Comparison of ENCODE assay signal across 8 cellular contexts in the genomic region with DNA sequence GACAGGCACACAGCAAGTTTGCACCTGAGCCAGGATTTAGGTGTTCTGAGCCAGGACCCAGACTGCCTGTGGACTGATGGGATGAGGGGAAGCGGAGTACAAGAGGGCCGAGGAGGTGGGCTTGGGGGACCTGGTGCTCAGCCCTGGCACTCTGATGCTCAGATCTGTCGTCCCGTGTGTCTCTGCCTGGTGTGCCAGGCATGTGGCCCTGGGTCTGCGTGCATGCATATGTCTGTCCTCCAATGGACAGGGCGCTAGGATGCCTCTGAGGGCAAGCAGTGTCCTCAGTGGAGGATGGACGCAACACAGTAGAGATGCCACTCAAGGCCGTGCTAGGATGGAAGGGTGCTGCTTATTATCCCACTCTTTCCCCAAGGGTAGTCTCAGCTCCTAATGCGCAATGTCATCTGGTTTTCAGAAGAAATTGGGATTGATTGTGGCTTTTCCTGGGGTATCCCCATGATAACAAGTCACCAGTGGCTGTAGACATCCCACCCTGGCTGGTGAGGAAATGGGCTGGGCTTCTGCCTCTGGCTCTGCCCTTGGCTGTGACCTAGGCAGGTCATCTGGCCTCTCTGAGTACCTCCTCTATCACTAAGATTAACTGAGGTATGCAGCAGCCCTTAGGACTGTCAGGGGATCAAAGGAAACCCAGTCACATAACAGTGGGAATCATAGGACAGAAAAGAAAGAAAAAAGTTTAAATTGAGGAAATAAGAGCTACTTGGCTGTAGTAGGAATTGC. TPM values are rescaled to one million over a fixed set of nuclear protein-coding genes. Genes with fewer than 3 reads are reported as not detected.
DNase-seq lines count a peak whose midpoint lies in the region; ATAC-seq, FAIRE-seq and TF ChIP-seq lines count a peak whose summit lies in the region.

No MANE protein-coding gene starts in this region.

- H3K79me2 ChIP-seq in Loucy (ENCODE audit: insufficient read depth, low read length), result peaks cover 15% of the 10 kb centered on the region; the same call in 1 of the 2 replicates

- H3K4me1 ChIP-seq in A549 (peaks cover 31% of the 10 kb centered on the region), Loucy (ENCODE audit: insufficient read depth, low read length, poor library complexity, severe bottlenecking) (peaks cover 62% of the 10 kb centered on the region)

- H3F3A ChIP-seq in Loucy (ENCODE audit: low read depth), result no peaks in the 10 kb centered on the region

- no peaks in the 10 kb centered on the region for H3K9me3 Mint-ChIP-seq in naive thymus-derived CD8-positive, alpha-beta T cell

- peak overlapping the region; percentile 38 for H2AFZ ChIP-seq in Loucy (ENCODE audit: low read length)

- TF ChIP-seq POLR2A in A549 (IDR thresholded peaks at IDR 0.05; ENCODE audit: low read length), result no peak

- H4K20me1 ChIP-seq in Loucy (ENCODE audit: insufficient read depth, low read length, poor library complexity, severe bottlenecking), result no peaks in the 10 kb centered on the region

- ATAC-seq in A549, result peak; percentile 35 to 39; a peak in 3 of 6 replicates
- ATAC-seq in naive thymus-derived CD8-positive, alpha-beta T cell, result no peak
- no peak for ATAC-seq in HG03442 (IDR thresholded peaks at IDR 0.05; ENCODE audit: unreplicated experiment)

- H3K27me3 ChIP-seq in Loucy (ENCODE audit: insufficient read depth, low read length, poor library complexity, severe bottlenecking), result no peaks in the 10 kb centered on the region

- H3K4me3 Mint-ChIP-seq in naive thymus-derived CD8-positive, alpha-beta T cell, result peak overlapping the region; percentile 46 to 83 (median 68)

- H3K9me2 ChIP-seq in Loucy (replicated peaks; ENCODE audit: low read depth, low read length), result no peaks in the 10 kb centered on the region

- H3K9ac ChIP-seq in Loucy (ENCODE audit: low read depth, low read length, poor library complexity, severe bottlenecking), result peak overlapping the region; percentile 66

- peaks cover 52 to 98% (median 93%) of the 10 kb centered on the region in 4 donors for H3K4me1 Mint-ChIP-seq in naive thymus-derived CD8-positive, alpha-beta T cell

- no peaks in the 10 kb centered on the region for H3K27me3 Mint-ChIP-seq in naive thymus-derived CD8-positive, alpha-beta T cell

- POLR2A ChIA-PET in A549 (lab: Yijun Ruan, JAX), result interaction anchor here (1.4 kb wide), 1 partner anchor 11 kb away, joined by 3 read pairs; no protein-coding TSS in a partner anchor
- POLR2A ChIA-PET in naive thymus-derived CD8-positive, alpha-beta T cell (lab: Charles Lee), result interaction anchor here (1.0 to 21.3 kb wide), 3 partner anchors 10 to 15 kb away, joined by 3 to 540 read pairs (median 17); no protein-coding TSS in a partner anchor

- H3K9me3 ChIP-seq in A549 (no peaks in the 10 kb centered on the region), Loucy (ENCODE audit: insufficient read depth, low read depth, low read length) (no peaks in the 10 kb centered on the region)

- no peaks in the 10 kb centered on the region for H3K36me3 Mint-ChIP-seq in naive thymus-derived CD8-positive, alpha-beta T cell

- DNase-seq in A549 (ENCODE audit: low read depth in 1 of 2, low spot score in 1 of 2) (no peak), coronary artery (ENCODE audit: low spot score) (no peak), NCI-H187 treated with DMSO at 0.1 percent for 48 hours (lab: John Stamatoyannopoulos, UW) (no peak), retina (no peak), posterior vena cava (ENCODE audit: low spot score) (no peak)
- DNase-seq in naive thymus-derived CD8-positive, alpha-beta T cell, result no peak

- peaks cover 24% of the 10 kb centered on the region; the same call in 1 of the 2 replicates for H3K36me3 ChIP-seq in Loucy (ENCODE audit: insufficient read depth, low read length)

- CTCF ChIA-PET in A549 (lab: Yijun Ruan, JAX), result interaction anchor here (1.7 to 3.1 kb wide), 2 partner anchors 11 to 44 kb away, joined by 4 to 20 read pairs; no protein-coding TSS in a partner anchor

- TF ChIP-seq CTCF in A549 (IDR thresholded peaks at IDR 0.05), result no peak
- no peak for TF ChIP-seq CTCF in Loucy (conservative IDR thresholded peaks at IDR 0.05; ENCODE audit: low read length)
- TF ChIP-seq CTCF in coronary artery (IDR thresholded peaks at IDR 0.05), result no peak

- peak overlapping the region; percentile 84 to 97 (median 93) for H3K27ac Mint-ChIP-seq in naive thymus-derived CD8-positive, alpha-beta T cell

- intact Hi-C loops in posterior vena cava (cut with DNase I), result loop anchor here in 1 of 2 donors (10.0 kb wide), 2 partner anchors 131 to 1001 kb away; a partner anchor contains a TSS

- TF ChIP-seq EP300 in A549 (IDR thresholded peaks at IDR 0.05), result no peak

- peak overlapping the region; percentile 69 to 80 for H3K27ac ChIP-seq in A549
- peak overlapping the region; percentile 46 to 94 for H3K27ac ChIP-seq in coronary artery

- no peak for FAIRE-seq in A549 (lab: Jason Lieb, UNC)

- 88% methylated on average over 5 of the region's 9 CpGs for WGBS in A549 (ENCODE audit: missing lambda C conversion rate)

- H3K4me2 ChIP-seq in A549 (peak overlapping the region; percentile 65), Loucy (ENCODE audit: low read depth, low read length, poor library complexity, severe bottlenecking) (peak overlapping the region; percentile 84)

- H3K4me3 ChIP-seq in A549 (no peak overlapping the region), Loucy (ENCODE audit: low read length, poor library complexity, severe bottlenecking) (peak overlapping the region; percentile 58), coronary artery (peak overlapping the region; percentile 10)

- TF ChIP-seq RAD21 in A549 (conservative IDR thresholded peaks at IDR 0.05 in 1 of 2, IDR thresholded peaks at IDR 0.05 in 1 of 2), result no peak

TF ChIP-seq in A549, 52 proteins besides CTCF, POLR2A, EP300 and RAD21 (continues in another document):
- TF ChIP-seq, protein P1, sequence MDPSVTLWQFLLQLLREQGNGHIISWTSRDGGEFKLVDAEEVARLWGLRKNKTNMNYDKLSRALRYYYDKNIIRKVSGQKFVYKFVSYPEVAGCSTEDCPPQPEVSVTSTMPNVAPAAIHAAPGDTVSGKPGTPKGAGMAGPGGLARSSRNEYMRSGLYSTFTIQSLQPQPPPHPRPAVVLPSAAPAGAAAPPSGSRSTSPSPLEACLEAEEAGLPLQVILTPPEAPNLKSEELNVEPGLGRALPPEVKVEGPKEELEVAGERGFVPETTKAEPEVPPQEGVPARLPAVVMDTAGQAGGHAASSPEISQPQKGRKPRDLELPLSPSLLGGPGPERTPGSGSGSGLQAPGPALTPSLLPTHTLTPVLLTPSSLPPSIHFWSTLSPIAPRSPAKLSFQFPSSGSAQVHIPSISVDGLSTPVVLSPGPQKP (IDR thresholded peaks at IDR 0.05; ENCODE audit: low read depth, low read length), result no peak
- TF ChIP-seq MAZ (IDR thresholded peaks at IDR 0.05; ENCODE audit: borderline replicate concordance, low read depth, low read length), result no peak
- TF ChIP-seq HOXB13 (CRISPR knock-in tag; IDR thresholded peaks at IDR 0.05; ENCODE audit: low read depth), result no peak
- TF ChIP-seq, protein P2, sequence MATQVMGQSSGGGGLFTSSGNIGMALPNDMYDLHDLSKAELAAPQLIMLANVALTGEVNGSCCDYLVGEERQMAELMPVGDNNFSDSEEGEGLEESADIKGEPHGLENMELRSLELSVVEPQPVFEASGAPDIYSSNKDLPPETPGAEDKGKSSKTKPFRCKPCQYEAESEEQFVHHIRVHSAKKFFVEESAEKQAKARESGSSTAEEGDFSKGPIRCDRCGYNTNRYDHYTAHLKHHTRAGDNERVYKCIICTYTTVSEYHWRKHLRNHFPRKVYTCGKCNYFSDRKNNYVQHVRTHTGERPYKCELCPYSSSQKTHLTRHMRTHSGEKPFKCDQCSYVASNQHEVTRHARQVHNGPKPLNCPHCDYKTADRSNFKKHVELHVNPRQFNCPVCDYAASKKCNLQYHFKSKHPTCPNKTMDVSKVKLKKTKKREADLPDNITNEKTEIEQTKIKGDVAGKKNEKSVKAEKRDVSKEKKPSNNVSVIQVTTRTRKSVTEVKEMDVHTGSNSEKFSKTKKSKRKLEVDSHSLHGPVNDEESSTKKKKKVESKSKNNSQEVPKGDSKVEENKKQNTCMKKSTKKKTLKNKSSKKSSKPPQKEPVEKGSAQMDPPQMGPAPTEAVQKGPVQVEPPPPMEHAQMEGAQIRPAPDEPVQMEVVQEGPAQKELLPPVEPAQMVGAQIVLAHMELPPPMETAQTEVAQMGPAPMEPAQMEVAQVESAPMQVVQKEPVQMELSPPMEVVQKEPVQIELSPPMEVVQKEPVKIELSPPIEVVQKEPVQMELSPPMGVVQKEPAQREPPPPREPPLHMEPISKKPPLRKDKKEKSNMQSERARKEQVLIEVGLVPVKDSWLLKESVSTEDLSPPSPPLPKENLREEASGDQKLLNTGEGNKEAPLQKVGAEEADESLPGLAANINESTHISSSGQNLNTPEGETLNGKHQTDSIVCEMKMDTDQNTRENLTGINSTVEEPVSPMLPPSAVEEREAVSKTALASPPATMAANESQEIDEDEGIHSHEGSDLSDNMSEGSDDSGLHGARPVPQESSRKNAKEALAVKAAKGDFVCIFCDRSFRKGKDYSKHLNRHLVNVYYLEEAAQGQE (IDR thresholded peaks at IDR 0.05), result no peak
- TF ChIP-seq, protein P3, sequence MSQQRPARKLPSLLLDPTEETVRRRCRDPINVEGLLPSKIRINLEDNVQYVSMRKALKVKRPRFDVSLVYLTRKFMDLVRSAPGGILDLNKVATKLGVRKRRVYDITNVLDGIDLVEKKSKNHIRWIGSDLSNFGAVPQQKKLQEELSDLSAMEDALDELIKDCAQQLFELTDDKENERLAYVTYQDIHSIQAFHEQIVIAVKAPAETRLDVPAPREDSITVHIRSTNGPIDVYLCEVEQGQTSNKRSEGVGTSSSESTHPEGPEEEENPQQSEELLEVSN (IDR thresholded peaks at IDR 0.05; ENCODE audit: borderline replicate concordance, low read depth), result no peak
- TF ChIP-seq NPAS2 (CRISPR knock-in tag; IDR thresholded peaks at IDR 0.05; ENCODE audit: borderline replicate concordance), result no peak
- TF ChIP-seq ZSCAN20 (CRISPR knock-in tag; IDR thresholded peaks at IDR 0.05), result no peak

RNA-seq across cellular contexts. Expression of a gene that starts 35.7 kb away (rescaled TPM):
- polyA plus RNA-seq in A549 (2011; rRNA removed) (12.4 and 12.7 TPM in 2 replicates), A549 (2017; fragmentation: RNase III; extraction: RNeasy Plus Mini Kit Qiagen cat#74134 plus additional on column Dnase treatment) (51.4 to 60.9 TPM (median 51.9 TPM) in 3 replicates)
- polyA plus RNA-seq in A549 (2012; cell fraction: cytosol; rRNA removed), result 12.0 and 14.3 TPM in 2 replicates
- 49.1 and 70.7 TPM in 2 replicates for polyA plus RNA-seq in A549 (2012; cell fraction: nucleus; rRNA removed)
- polyA minus RNA-seq in A549 (2011; rRNA and poly(A)+ RNA removed), result 9.4 and 12.1 TPM in 2 replicates
- 1 to 10 TPM; 1.7 to 1.9 TPM for total RNA-seq in naive thymus-derived CD8-positive, alpha-beta T cell
- polyA plus RNA-seq in naive thymus-derived CD8-positive, alpha-beta T cell, result under 1 TPM in 2 of 3 donors, not detected in 1; 0.07 TPM
- 10 to 100 TPM; 11.9 to 29.5 TPM for total RNA-seq in posterior vena cava

Comparison
In these comparisons a context has a peak if more than half of its experiments do, and no peak if none do; other contexts are left out.
1. ATAC-seq: peak in A549 (2 of 2); none in naive thymus-derived CD8-positive, alpha-beta T cell (0 of 2) and HG03442 (single experiment).
2. RNA of a gene that starts 35.7 kb away (total RNA-seq): 11.9 to 29.5 TPM in posterior vena cava; 1.7 to 1.9 TPM in naive thymus-derived CD8-positive, alpha-beta T cell; every median in the first group is over 4 times any median in the second.